Comparison of ENCODE assay signal across 29 cellular contexts in the genomic region with DNA sequence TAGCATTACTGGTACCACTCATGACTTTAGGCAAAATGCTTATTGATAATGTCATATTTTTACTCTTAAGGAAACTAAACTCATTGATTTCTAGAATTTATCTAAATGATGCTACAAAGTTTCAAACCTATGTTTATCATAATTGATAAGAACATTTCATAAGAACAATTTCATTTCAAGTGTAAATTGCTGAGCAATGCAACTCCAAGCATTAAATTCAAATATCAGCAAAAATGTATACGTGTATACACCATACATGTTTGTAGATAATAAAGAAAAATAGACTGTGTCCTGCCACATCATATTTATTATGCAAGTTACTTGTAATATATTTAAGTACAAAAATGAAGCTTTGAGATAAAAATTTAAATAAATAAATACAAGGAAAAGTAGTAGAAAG.
"Had no signal": no experiment of that assay in that cellular context is flagged by ENCODE, and none has a peak within 500 bp of the region (broad histone marks: within the 10 kb centered on the region; RNA-seq: fewer than 3 reads in every experiment).

No MANE protein-coding gene starts in this region.

- H3K36me3 ChIP-seq: colonic mucosa, esophagus muscularis mucosa, esophagus squamous epithelium, gastrocnemius medialis, gastroesophageal sphincter, heart left ventricle, heart right ventricle had no signal

- H3K27me3 ChIP-seq: colonic mucosa, esophagus muscularis mucosa, esophagus squamous epithelium, foreskin keratinocyte, gastrocnemius medialis, gastroesophageal sphincter, heart left ventricle, heart right ventricle had no signal

- H3K4me1 ChIP-seq: colonic mucosa, esophagus muscularis mucosa, esophagus squamous epithelium, foreskin keratinocyte, gastrocnemius medialis, gastroesophageal sphincter, heart left ventricle, heart right ventricle had no signal

- H3K4me3 ChIP-seq: colonic mucosa, coronary artery, dorsolateral prefrontal cortex, esophagus muscularis mucosa, esophagus squamous epithelium, gastrocnemius medialis, gastroesophageal sphincter, heart left ventricle, heart right ventricle had no signal

- H3K27ac Mint-ChIP-seq: dendritic cell treated with granulocyte-macrophage colony-stimulating factor and Interleukin-4, amounts not matched to agents 40 ng/mL and 50 ng/mL, for 4 days; effector memory CD8-positive, alpha-beta T cell; endodermal cell had no signal

- H3K4me1 Mint-ChIP-seq: endodermal cell had no signal

- FAIRE-seq: colon, endometrium, endothelial cell of umbilical vein, frontal cortex had no signal

- H3K9me3 ChIP-seq: colonic mucosa, esophagus muscularis mucosa, esophagus squamous epithelium, gastrocnemius medialis, gastroesophageal sphincter, heart left ventricle, heart right ventricle had no signal

- ATAC-seq: effector memory CD8-positive, alpha-beta T cell; esophagus mucosa; foreskin keratinocyte; gastrocnemius medialis; gastroesophageal sphincter; heart left ventricle; heart right ventricle had no signal

- H3K27me3 Mint-ChIP-seq: dendritic cell treated with granulocyte-macrophage colony-stimulating factor and Interleukin-4, amounts not matched to agents 40 ng/mL and 50 ng/mL, for 4 days; effector memory CD8-positive, alpha-beta T cell had no signal

- DNase-seq: colonic mucosa; cortex of kidney; dermis blood vessel endothelial cell; dorsolateral prefrontal cortex; effector CD4-positive, alpha-beta T cell; effector CD8-positive, alpha-beta T cell; effector memory CD4-positive, alpha-beta T cell; effector memory CD8-positive, alpha-beta T cell; endodermal cell; erythroblast; esophagus squamous epithelium; foreskin fibroblast; foreskin keratinocyte; foreskin melanocyte; gastrocnemius medialis; glutamatergic neuron; head of caudate nucleus; heart left ventricle; heart right ventricle had no signal

- H3K27ac ChIP-seq: colonic mucosa, coronary artery, dorsolateral prefrontal cortex, epithelial cell of prostate, esophagus muscularis mucosa, esophagus squamous epithelium, foreskin keratinocyte, gastrocnemius medialis, gastroesophageal sphincter, heart left ventricle, heart right ventricle had no signal

- H3K4me3 Mint-ChIP-seq: dendritic cell treated with granulocyte-macrophage colony-stimulating factor and Interleukin-4, amounts not matched to agents 40 ng/mL and 50 ng/mL, for 4 days; effector memory CD8-positive, alpha-beta T cell; endodermal cell had no signal
